In genomic region chr13:24148414-24149305, GRCh38 we compare ENCODE assay signal across 9 cellular contexts. TPM values are rescaled to one million over a fixed set of nuclear protein-coding genes. Genes with fewer than 3 reads are reported as not detected.
DNase-seq lines count a peak whose midpoint lies in the region; ATAC-seq and TF ChIP-seq lines count a peak whose summit lies in the region.
"Had no signal": no experiment of that assay in that cellular context is flagged by ENCODE, and none has a peak within 500 bp of the region (broad histone marks: within the 10 kb centered on the region; RNA-seq: fewer than 3 reads in every experiment).

No MANE protein-coding gene starts in this region.

- no peak for TF ChIP-seq EP300 in ovary (IDR thresholded peaks at IDR 0.05)

- H3K4me1 ChIP-seq in ectodermal cell (ENCODE audit: control insufficient read depth, insufficient read depth, low read length) (peaks cover 20% of the 10 kb centered on the region), mucosa of stomach (ENCODE audit: control insufficient read depth, insufficient read depth, low read length) (peaks cover 61% of the 10 kb centered on the region), ovary (ENCODE audit: insufficient read depth) (peaks cover 1% of the 10 kb centered on the region)

- H3K27me3 ChIP-seq in MG63: no peaks in the 10 kb centered on the region
- H3K27me3 ChIP-seq in ectodermal cell (ENCODE audit: control insufficient read depth, insufficient read depth, low read length, poor library complexity, severe bottlenecking): no peaks in the 10 kb centered on the region
- no peaks in the 10 kb centered on the region for H3K27me3 ChIP-seq in mucosa of stomach (ENCODE audit: control insufficient read depth, insufficient read depth, low read length)
- H3K27me3 ChIP-seq in ovary: no peaks in the 10 kb centered on the region

- TF ChIP-seq POLR2A in ovary (IDR thresholded peaks at IDR 0.05): no peak

- intact Hi-C loops in ovary (cut with DNase I): no loop called here

- peak; percentile 98 for DNase-seq in AG10803 (ENCODE audit: low read depth)
- DNase-seq in MG63: peak; percentile 95
- DNase-seq in ovary: no peak
- DNase-seq: NCI-H1417 had no signal

- 43 to 57% methylated on average over 7 of the region's 7 CpGs for WGBS in ectodermal cell, 2 experiments
- 64 to 74% (median 67%) methylated on average over 7 of the region's 7 CpGs for WGBS in ovary, 3 donors

- H3K9me3 ChIP-seq in MG63: no peaks in the 10 kb centered on the region
- H3K9me3 ChIP-seq in ectodermal cell (ENCODE audit: control insufficient read depth, low read length): no peaks in the 10 kb centered on the region
- H3K9me3 ChIP-seq in mucosa of stomach (ENCODE audit: control insufficient read depth, low read length): no peaks in the 10 kb centered on the region
- H3K9me3 ChIP-seq in ovary: no peaks in the 10 kb centered on the region

- TF ChIP-seq CTCF in AG10803 (conservative IDR thresholded peaks at IDR 0.05; ENCODE audit: low read length) (peak; percentile 45), ovary (IDR thresholded peaks at IDR 0.05) (no peak)

- H3K36me3 ChIP-seq in MG63 (no peaks in the 10 kb centered on the region), ectodermal cell (ENCODE audit: control insufficient read depth, insufficient read depth, low read length) (no peaks in the 10 kb centered on the region), mucosa of stomach (ENCODE audit: control insufficient read depth, insufficient read depth, low read length) (no peaks in the 10 kb centered on the region), ovary (no peaks in the 10 kb centered on the region)

- H3K4me3 ChIP-seq in AG10803 (ENCODE audit: low read length) (0 out of 2 replicates have a peak overlapping the region, but pooled peaks have one; percentile 6), MG63 (no peak overlapping the region), ectodermal cell (ENCODE audit: insufficient read depth, low read depth, low read length) (no peak overlapping the region), mucosa of stomach (ENCODE audit: low read length) (no peak overlapping the region), ovary (no peak overlapping the region)

- peak overlapping the region; percentile 29 for H3K9ac ChIP-seq in mucosa of stomach (ENCODE audit: low read length)

- H3K27ac ChIP-seq in ectodermal cell (ENCODE audit: insufficient read depth, low read depth, low read length, poor library complexity, severe bottlenecking): peak overlapping the region; percentile 67
- H3K27ac ChIP-seq in ovary: no peak overlapping the region

- ATAC-seq in GM18498 (IDR thresholded peaks at IDR 0.05; ENCODE audit: unreplicated experiment): no peak
- ATAC-seq in HG03039 (IDR thresholded peaks at IDR 0.05; ENCODE audit: unreplicated experiment): no peak
- no peak for ATAC-seq in HG03108 (IDR thresholded peaks at IDR 0.05; ENCODE audit: unreplicated experiment)

RNA-seq across cellular contexts. Expression of gene SPATA13, which starts 11.9 kb away (rescaled TPM):
- total RNA-seq in MG63 (2014; rRNA removed; shearing (Covaris generic); ENCODE audit: low replicate concordance): 3.7 and 3.9 TPM in 2 replicates
- polyA plus RNA-seq in ectodermal cell (2013, experiment 1 of 4): 13.8 TPM
- 13.0 TPM for polyA plus RNA-seq in ectodermal cell (2013, experiment 2 of 4)
- 13.7 TPM for polyA plus RNA-seq in ectodermal cell (2013, experiment 3 of 4)
- polyA plus RNA-seq in ectodermal cell (2013, experiment 4 of 4): 14.8 TPM
- total RNA-seq in ovary: 10 to 100 TPM; 21.7 to 60.3 (median 33.8) TPM
- polyA plus RNA-seq in ovary: 10 to 100 TPM; 11.1 to 14.8 TPM

Comparison
In these comparisons a context has a peak if more than half of its experiments do, and no peak if none do; other contexts are left out.
1. DNase-seq: peak in AG10803 (single experiment) and MG63 (single experiment); none in ovary (0 of 5).